In the genomic region with DNA sequence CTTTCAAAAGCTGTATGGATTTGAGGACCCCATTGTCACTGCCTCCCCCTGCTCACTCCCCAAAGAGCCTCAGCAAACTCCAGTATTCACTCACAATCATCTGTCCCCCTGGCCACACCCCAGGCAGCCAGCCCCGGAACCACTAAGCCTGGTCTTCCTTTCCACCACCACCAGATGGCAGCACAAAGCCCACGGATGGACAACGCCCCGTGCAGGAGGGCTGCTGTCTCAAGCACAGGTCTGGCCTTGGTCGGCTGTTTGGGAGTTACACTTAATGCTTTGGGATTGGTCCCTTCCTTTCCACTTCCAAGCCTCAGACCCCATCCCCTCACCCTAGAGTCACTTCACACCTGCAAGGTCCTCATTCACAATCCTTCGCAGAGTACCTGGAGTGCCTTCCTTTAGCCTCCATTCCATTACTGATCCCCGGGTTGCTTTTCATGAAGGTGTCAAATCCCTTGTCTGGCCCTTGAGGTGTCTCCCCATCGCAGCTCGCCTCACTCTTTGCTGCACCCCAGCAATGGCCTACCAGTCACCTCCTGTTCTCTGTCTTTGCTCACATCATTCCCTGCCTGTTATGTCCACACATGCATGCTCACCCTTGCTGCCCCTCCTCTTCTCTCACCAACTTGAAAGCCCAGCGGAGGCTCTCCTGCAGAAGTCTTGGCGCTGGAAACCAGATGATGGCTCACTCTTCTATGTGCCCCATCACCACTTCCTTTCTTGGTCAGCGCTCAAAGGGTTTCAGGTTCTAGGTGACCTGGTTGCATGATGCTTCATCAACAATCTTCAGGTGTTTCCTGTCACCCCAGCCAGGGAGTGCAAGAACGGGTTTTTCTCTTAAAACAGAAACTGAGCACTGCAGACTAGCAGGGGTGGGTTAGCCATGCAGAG, we compare ENCODE assay signal across 8 cellular contexts. TPM values are rescaled to one million over a fixed set of nuclear protein-coding genes. Genes with fewer than 3 reads are reported as not detected.
A peak's percentile ranks its signal among the peaks of the same experiment; 100 is the strongest.
DNase-seq lines count a peak whose midpoint lies in the region; ATAC-seq and TF ChIP-seq lines count a peak whose summit lies in the region.

No MANE protein-coding gene starts in this region.

- H2AFZ ChIP-seq in mammary epithelial cell (ENCODE audit: low read depth, low read length), result no peak overlapping the region

- CTCF ChIA-PET in mammary epithelial cell (lab: Charles Lee; ENCODE audit: low non-redundant PET), result no interaction called here

- ATAC-seq in GM18867 (IDR thresholded peaks at IDR 0.05; ENCODE audit: unreplicated experiment) (peak; percentile 56), HG03060 (IDR thresholded peaks at IDR 0.05; ENCODE audit: low read depth, unreplicated experiment) (peak; percentile 32)

- 26% methylated on average over 12 of the region's 13 CpGs for WGBS in mammary epithelial cell (ENCODE audit: low coverage, missing lambda C conversion rate)

- no peak overlapping the region for H3K4me2 ChIP-seq in mammary epithelial cell (ENCODE audit: insufficient read depth, low read depth, low read length)

- no TSS peak for BruUV-seq in mammary epithelial cell (replicated peaks; lab: Mats Ljungman, UMichigan)

- TF ChIP-seq CTCF in WI38 (IDR thresholded peaks at IDR 0.05; ENCODE audit: low read depth, low read length), result peak; percentile 59
- TF ChIP-seq CTCF in mammary epithelial cell (conservative IDR thresholded peaks at IDR 0.05 in 1 of 2, IDR thresholded peaks at IDR 0.05 in 1 of 2; ENCODE audit: extremely low read depth in 1 of 2, insufficient read depth in 1 of 2, low read depth in 1 of 2, low read length in 2 of 2), result peak; percentile 74 to 90

- in situ Hi-C loops in mammary epithelial cell (cut with MboI; ENCODE audit: low sequenced_read_pairs in 2 of 2), result loop anchor here in 1 of 2 donors (5.0 to 25.0 kb wide), 2 partner anchors 151 to 356 kb away; no protein-coding TSS in a partner anchor

- intact Hi-C loops in mammary epithelial cell (cut with micrococcal nuclease), result loop anchor here (1.0 to 5.0 kb wide), 3 partner anchors 135 to 361 kb away; no protein-coding TSS in a partner anchor

- no peaks in the 10 kb centered on the region for H3K9me3 ChIP-seq in mammary epithelial cell (replicated peaks; ENCODE audit: insufficient read depth, low read length)

- no peaks in the 10 kb centered on the region for H3K79me2 ChIP-seq in mammary epithelial cell (ENCODE audit: insufficient read depth, low read length)

- no peaks in the 10 kb centered on the region for H3K27me3 ChIP-seq in mammary epithelial cell (ENCODE audit: insufficient read depth, low read length)

- H3K27ac ChIP-seq in mammary epithelial cell (ENCODE audit: insufficient read depth, low read depth, low read length), result no peak overlapping the region

- H4K20me1 ChIP-seq in mammary epithelial cell (ENCODE audit: insufficient read depth, low read length), result no peaks in the 10 kb centered on the region

- H3K4me1 ChIP-seq in mammary epithelial cell (ENCODE audit: insufficient read depth, low read length), result no peaks in the 10 kb centered on the region

- no peaks in the 10 kb centered on the region for H3K36me3 ChIP-seq in mammary epithelial cell (ENCODE audit: insufficient read depth, low read length)

- DNase-seq in AG08396 (ENCODE audit: low spot score) (peak; percentile 75), NCI-H2171 treated with DMSO at 0.1 percent for 48 hours (lab: John Stamatoyannopoulos, UW) (peak; percentile 69), mammary epithelial cell (peak; percentile 58), kidney tubule cell (ENCODE audit: low spot score) (peak; percentile 76)
- peak; percentile 67 to 69 (median 68) for DNase-seq in stimulated activated CD4-positive, alpha-beta T cell treated with anti-CD3 and anti-CD28 coated beads, TNF-alpha, amount 100 ng/mL, for 1 hour (ENCODE audit: low read depth in 3 of 3, low spot score in 1 of 3)

- no peak overlapping the region for H3K9ac ChIP-seq in mammary epithelial cell (ENCODE audit: insufficient read depth, low read length)

- dilution Hi-C loops in mammary epithelial cell (cut with HindIII; ENCODE audit: low sequenced_read_pairs), result no loop called here

- H3K4me3 ChIP-seq in WI38 (ENCODE audit: low read depth, low read length) (no peak overlapping the region), mammary epithelial cell (replicated peaks in 1 of 3; ENCODE audit: insufficient read depth in 1 of 3, low read depth in 2 of 3, low read length in 3 of 3) (no peak overlapping the region)

RNA-seq across cellular contexts. Expression of a gene that starts 24.9 kb away (rescaled TPM):
- under 1 TPM in 1 of 2 donors, not detected in 1; 0.17 TPM for total RNA-seq in mammary epithelial cell
- polyA plus RNA-seq in mammary epithelial cell, result not detected
- not detected for polyA minus RNA-seq in mammary epithelial cell

RNA-seq across cellular contexts. Expression of a gene that starts 43.7 kb away (rescaled TPM):
- not detected for total RNA-seq in mammary epithelial cell
- polyA plus RNA-seq in mammary epithelial cell, result not detected
- polyA minus RNA-seq in mammary epithelial cell, result not detected
